1 cellular context compared by ENCODE assay signal in genomic region chr17:42112552-42113176, GRCh38.
TF ChIP-seq lines count a peak whose summit lies in the region.

TSS of gene DHX58 (minus strand) at chr17:42112714. CDS start at chr17:42111892, 822 bp downstream.

TF ChIP-seq in GM12878, 131 proteins besides CTCF, POLR2A, EP300 and RAD21 (continued from another document):
- no peak for TF ChIP-seq E4F1 (IDR thresholded peaks at IDR 0.05; ENCODE audit: borderline replicate concordance, partially characterized antibody)
- TF ChIP-seq, protein P1, sequence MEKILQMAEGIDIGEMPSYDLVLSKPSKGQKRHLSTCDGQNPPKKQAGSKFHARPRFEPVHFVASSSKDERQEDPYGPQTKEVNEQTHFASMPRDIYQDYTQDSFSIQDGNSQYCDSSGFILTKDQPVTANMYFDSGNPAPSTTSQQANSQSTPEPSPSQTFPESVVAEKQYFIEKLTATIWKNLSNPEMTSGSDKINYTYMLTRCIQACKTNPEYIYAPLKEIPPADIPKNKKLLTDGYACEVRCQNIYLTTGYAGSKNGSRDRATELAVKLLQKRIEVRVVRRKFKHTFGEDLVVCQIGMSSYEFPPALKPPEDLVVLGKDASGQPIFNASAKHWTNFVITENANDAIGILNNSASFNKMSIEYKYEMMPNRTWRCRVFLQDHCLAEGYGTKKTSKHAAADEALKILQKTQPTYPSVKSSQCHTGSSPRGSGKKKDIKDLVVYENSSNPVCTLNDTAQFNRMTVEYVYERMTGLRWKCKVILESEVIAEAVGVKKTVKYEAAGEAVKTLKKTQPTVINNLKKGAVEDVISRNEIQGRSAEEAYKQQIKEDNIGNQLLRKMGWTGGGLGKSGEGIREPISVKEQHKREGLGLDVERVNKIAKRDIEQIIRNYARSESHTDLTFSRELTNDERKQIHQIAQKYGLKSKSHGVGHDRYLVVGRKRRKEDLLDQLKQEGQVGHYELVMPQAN (conservative IDR thresholded peaks at IDR 0.05) = peak; percentile 49; the same call in 1 of the 2 replicates
- no peak for TF ChIP-seq ZNF217 (IDR thresholded peaks at IDR 0.05)
- no peak for TF ChIP-seq SMAD1 (IDR thresholded peaks at IDR 0.05; ENCODE audit: low read depth, partially characterized antibody)
- no peak for TF ChIP-seq JUND (IDR thresholded peaks at IDR 0.05; ENCODE audit: low read depth, low read length)
- no peak for TF ChIP-seq FOXK2 (IDR thresholded peaks at IDR 0.05)
- no peak for TF ChIP-seq DPF2 (IDR thresholded peaks at IDR 0.05)
- no peak for TF ChIP-seq JUNB (IDR thresholded peaks at IDR 0.05)
- no peak for TF ChIP-seq SP1 (IDR thresholded peaks at IDR 0.05; ENCODE audit: low read depth, low read length)
- no peak for TF ChIP-seq BACH1 (IDR thresholded peaks at IDR 0.05; ENCODE audit: borderline replicate concordance)
- TF ChIP-seq, protein P2, sequence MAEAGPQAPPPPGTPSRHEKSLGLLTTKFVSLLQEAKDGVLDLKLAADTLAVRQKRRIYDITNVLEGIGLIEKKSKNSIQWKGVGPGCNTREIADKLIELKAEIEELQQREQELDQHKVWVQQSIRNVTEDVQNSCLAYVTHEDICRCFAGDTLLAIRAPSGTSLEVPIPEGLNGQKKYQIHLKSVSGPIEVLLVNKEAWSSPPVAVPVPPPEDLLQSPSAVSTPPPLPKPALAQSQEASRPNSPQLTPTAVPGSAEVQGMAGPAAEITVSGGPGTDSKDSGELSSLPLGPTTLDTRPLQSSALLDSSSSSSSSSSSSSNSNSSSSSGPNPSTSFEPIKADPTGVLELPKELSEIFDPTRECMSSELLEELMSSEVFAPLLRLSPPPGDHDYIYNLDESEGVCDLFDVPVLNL (IDR thresholded peaks at IDR 0.05; ENCODE audit: low read depth, low read length) = no peak
- TF ChIP-seq ATF7 (IDR thresholded peaks at IDR 0.05; ENCODE audit: low read depth) = no peak
- peak; percentile 72; the same call in 1 of the 2 replicates for TF ChIP-seq MAX (IDR thresholded peaks at IDR 0.05; ENCODE audit: low read depth, low read length)
- TF ChIP-seq, protein P3, sequence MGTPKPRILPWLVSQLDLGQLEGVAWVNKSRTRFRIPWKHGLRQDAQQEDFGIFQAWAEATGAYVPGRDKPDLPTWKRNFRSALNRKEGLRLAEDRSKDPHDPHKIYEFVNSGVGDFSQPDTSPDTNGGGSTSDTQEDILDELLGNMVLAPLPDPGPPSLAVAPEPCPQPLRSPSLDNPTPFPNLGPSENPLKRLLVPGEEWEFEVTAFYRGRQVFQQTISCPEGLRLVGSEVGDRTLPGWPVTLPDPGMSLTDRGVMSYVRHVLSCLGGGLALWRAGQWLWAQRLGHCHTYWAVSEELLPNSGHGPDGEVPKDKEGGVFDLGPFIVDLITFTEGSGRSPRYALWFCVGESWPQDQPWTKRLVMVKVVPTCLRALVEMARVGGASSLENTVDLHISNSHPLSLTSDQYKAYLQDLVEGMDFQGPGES (IDR thresholded peaks at IDR 0.05) = no peak
- TF ChIP-seq CBX3 (IDR thresholded peaks at IDR 0.05; ENCODE audit: borderline replicate concordance, low read depth) = no peak
- TF ChIP-seq CEBPZ (IDR thresholded peaks at IDR 0.05; ENCODE audit: low read depth, low read length) = no peak
- no peak for TF ChIP-seq ZZZ3 (IDR thresholded peaks at IDR 0.05; ENCODE audit: control insufficient read depth, insufficient read length, low read depth)
- 0 out of 2 replicates have a peak, but pooled peaks have one; percentile 44 for TF ChIP-seq TCF12 (IDR thresholded peaks at IDR 0.05; ENCODE audit: low read depth, low read length)
- no peak for TF ChIP-seq BHLHE40 (IDR thresholded peaks at IDR 0.05; ENCODE audit: borderline replicate concordance in 1 of 2, low read depth in 2 of 2, low read length in 1 of 2)
- TF ChIP-seq CHD2 (IDR thresholded peaks at IDR 0.05; ENCODE audit: borderline replicate concordance, low read depth, low read length) = peak; percentile 39; the same call in 1 of the 2 replicates
- TF ChIP-seq, protein P4, sequence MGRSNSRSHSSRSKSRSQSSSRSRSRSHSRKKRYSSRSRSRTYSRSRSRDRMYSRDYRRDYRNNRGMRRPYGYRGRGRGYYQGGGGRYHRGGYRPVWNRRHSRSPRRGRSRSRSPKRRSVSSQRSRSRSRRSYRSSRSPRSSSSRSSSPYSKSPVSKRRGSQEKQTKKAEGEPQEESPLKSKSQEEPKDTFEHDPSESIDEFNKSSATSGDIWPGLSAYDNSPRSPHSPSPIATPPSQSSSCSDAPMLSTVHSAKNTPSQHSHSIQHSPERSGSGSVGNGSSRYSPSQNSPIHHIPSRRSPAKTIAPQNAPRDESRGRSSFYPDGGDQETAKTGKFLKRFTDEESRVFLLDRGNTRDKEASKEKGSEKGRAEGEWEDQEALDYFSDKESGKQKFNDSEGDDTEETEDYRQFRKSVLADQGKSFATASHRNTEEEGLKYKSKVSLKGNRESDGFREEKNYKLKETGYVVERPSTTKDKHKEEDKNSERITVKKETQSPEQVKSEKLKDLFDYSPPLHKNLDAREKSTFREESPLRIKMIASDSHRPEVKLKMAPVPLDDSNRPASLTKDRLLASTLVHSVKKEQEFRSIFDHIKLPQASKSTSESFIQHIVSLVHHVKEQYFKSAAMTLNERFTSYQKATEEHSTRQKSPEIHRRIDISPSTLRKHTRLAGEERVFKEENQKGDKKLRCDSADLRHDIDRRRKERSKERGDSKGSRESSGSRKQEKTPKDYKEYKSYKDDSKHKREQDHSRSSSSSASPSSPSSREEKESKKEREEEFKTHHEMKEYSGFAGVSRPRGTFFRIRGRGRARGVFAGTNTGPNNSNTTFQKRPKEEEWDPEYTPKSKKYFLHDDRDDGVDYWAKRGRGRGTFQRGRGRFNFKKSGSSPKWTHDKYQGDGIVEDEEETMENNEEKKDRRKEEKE (IDR thresholded peaks at IDR 0.05) = no peak
- TF ChIP-seq HDGF (IDR thresholded peaks at IDR 0.05) = peak; percentile 67; the same call in 1 of the 2 replicates
- peak; percentile 79 for TF ChIP-seq MEF2B (IDR thresholded peaks at IDR 0.05; ENCODE audit: partially characterized antibody, poor library complexity, severe bottlenecking)
